9 cellular contexts compared by ENCODE assay signal in genomic region chr19:6070179-6071102, GRCh38. TPM values are rescaled to one million over a fixed set of nuclear protein-coding genes. Genes with fewer than 3 reads are reported as not detected.
DNase-seq lines count a peak whose midpoint lies in the region; ATAC-seq and TF ChIP-seq lines count a peak whose summit lies in the region.
"Had no signal": no experiment of that assay in that cellular context is flagged by ENCODE, and none has a peak within 500 bp of the region (broad histone marks: within the 10 kb centered on the region; RNA-seq: fewer than 3 reads in every experiment).

No MANE protein-coding gene starts in this region.

- 75 to 82% methylated on average over 4 to 7 of the region's 7 CpGs for WGBS in esophagus squamous epithelium, 2 donors

- H3K36me3 ChIP-seq in ACC112 (ENCODE audit: insufficient read depth, low read length) (no peaks in the 10 kb centered on the region), OCI-LY7 (ENCODE audit: insufficient read depth, low read length) (no peaks in the 10 kb centered on the region), esophagus squamous epithelium (no peaks in the 10 kb centered on the region)

- no peak overlapping the region for H3K4me3 ChIP-seq in ACC112 (ENCODE audit: low read depth, low read length)
- H3K4me3 ChIP-seq in OCI-LY7 (ENCODE audit: low read depth, low read length, poor library complexity, severe bottlenecking), result no peak overlapping the region
- H3K4me3 ChIP-seq in esophagus squamous epithelium, result no peak overlapping the region

- H3K79me2 ChIP-seq in ACC112 (ENCODE audit: control insufficient read depth, insufficient read depth, low read length, unreplicated experiment) (peaks cover 2% of the 10 kb centered on the region), OCI-LY7 (ENCODE audit: insufficient read depth, low read depth, low read length) (no peaks in the 10 kb centered on the region)

- H2AFZ ChIP-seq in ACC112 (ENCODE audit: low read length, unreplicated experiment) (no peak overlapping the region), OCI-LY7 (ENCODE audit: low read length) (no peak overlapping the region)

- DNase-seq in OCI-LY7 (ENCODE audit: low spot score) (peak; percentile 3), esophagus squamous epithelium (lab: John Stamatoyannopoulos, UW) (no peak), posterior vena cava (ENCODE audit: low spot score) (peak; percentile 42), GDM1 (lab: John Stamatoyannopoulos, UW) (no peak), HT-29 (ENCODE audit: low spot score) (no peak)
- DNase-seq: DMS79 had no signal

- no peak for TF ChIP-seq POLR2A in esophagus squamous epithelium (IDR thresholded peaks at IDR 0.05)

- H3K4me2 ChIP-seq in OCI-LY7 (ENCODE audit: low read length), result no peak overlapping the region

- TF ChIP-seq CTCF in OCI-LY7 (conservative IDR thresholded peaks at IDR 0.05; ENCODE audit: low read length) (no peak), esophagus squamous epithelium (IDR thresholded peaks at IDR 0.05) (no peak)

- POLR2A ChIA-PET in OCI-LY7 (lab: Charles Lee), result no interaction called here

- BruUV-seq in OCI-LY7 (replicated peaks; lab: Mats Ljungman, UMichigan), result no TSS peak

- CTCF ChIA-PET in OCI-LY7 (lab: Charles Lee; ENCODE audit: unreplicated experiment), result no interaction called here

- H3K9me2 ChIP-seq in OCI-LY7 (ENCODE audit: insufficient read depth, low read length), result no peaks in the 10 kb centered on the region

- H4K20me1 ChIP-seq in OCI-LY7 (ENCODE audit: insufficient read depth, low read length), result no peaks in the 10 kb centered on the region

- peak overlapping the region; percentile 71 for H3K27ac ChIP-seq in ACC112 (ENCODE audit: low read depth, low read length)
- no peak overlapping the region for H3K27ac ChIP-seq in OCI-LY7 (ENCODE audit: low read depth, low read length, poor library complexity, severe bottlenecking)
- peak overlapping the region; percentile 11 to 85 (median 76) for H3K27ac ChIP-seq in esophagus squamous epithelium

- H3K9me3 ChIP-seq in OCI-LY7 (ENCODE audit: low read length) (no peaks in the 10 kb centered on the region), esophagus squamous epithelium (no peaks in the 10 kb centered on the region)

- intact Hi-C loops in OCI-LY7 (cut with micrococcal nuclease; ENCODE audit: unreplicated experiment) (no loop called here), esophagus squamous epithelium (cut with DNase I) (no loop called here), posterior vena cava (cut with DNase I) (no loop called here)

- peaks cover 33% of the 10 kb centered on the region for H3K4me1 ChIP-seq in ACC112 (ENCODE audit: control insufficient read depth, insufficient read depth, low read length, unreplicated experiment)
- no peaks in the 10 kb centered on the region for H3K4me1 ChIP-seq in OCI-LY7 (ENCODE audit: insufficient read depth, low read length, poor library complexity, severe bottlenecking)
- peaks cover 25 to 52% (median 32%) of the 10 kb centered on the region in 3 donors for H3K4me1 ChIP-seq in esophagus squamous epithelium

- no peak for ATAC-seq in HG03025 (IDR thresholded peaks at IDR 0.05; ENCODE audit: low FRiP score, unreplicated experiment)
- ATAC-seq in GM18868 (IDR thresholded peaks at IDR 0.05; ENCODE audit: unreplicated experiment), result no peak

- H3K27me3 ChIP-seq in ACC112 (ENCODE audit: insufficient read depth, low read length), result no peaks in the 10 kb centered on the region
- no peaks in the 10 kb centered on the region for H3K27me3 ChIP-seq in esophagus squamous epithelium

RNA-seq across cellular contexts. Expression of gene RFX2, which starts 39.9 kb away (rescaled TPM):
- total RNA-seq in OCI-LY7 (2014; rRNA removed; shearing (Covaris generic)), result 11.8 and 13.7 TPM in 2 replicates
- 11.0 and 12.1 TPM in 2 replicates for total RNA-seq in OCI-LY7 (2022)
- total RNA-seq in esophagus squamous epithelium, result 10 to 100 TPM in 1 of 4 donors, 1 to 10 TPM in 3; 5.2 to 21.4 (median 7.7) TPM
- total RNA-seq in posterior vena cava, result 10 to 100 TPM; 20.7 to 21.7 TPM
- 11.8 and 18.8 TPM in 2 replicates for total RNA-seq in HT-29 (2014; rRNA removed; shearing (Covaris generic))

Comparison
In these comparisons a context has a peak if more than half of its experiments do, and no peak if none do; other contexts are left out.
1. DNase-seq: peak in OCI-LY7 (single experiment) and posterior vena cava (single experiment); none in esophagus squamous epithelium (single experiment), GDM1 (single experiment) and HT-29 (single experiment).